Comparison of ENCODE assay signal across 17 cellular contexts in genomic region chr11:120086651-120087050, GRCh38.
"Had no signal": no experiment of that assay in that cellular context is flagged by ENCODE, and none has a peak within 500 bp of the region (broad histone marks: within the 10 kb centered on the region; RNA-seq: fewer than 3 reads in every experiment).

No MANE protein-coding gene starts in this region.

- ATAC-seq: left cardiac atrium; lower lobe of right lung; right lobe of liver; stimulated activated naive CD8-positive, alpha-beta T cell treated with anti-CD3 and anti-CD28 coated beads, Interleukin-15, amount 100 ng/mL, for 72 hours had no signal

- H3K27ac ChIP-seq: cardiac muscle cell, epithelial cell of prostate, hepatocyte, lower lobe of right lung, right lobe of liver, thoracic aorta, upper lobe of left lung, WERI-Rb-1 had no signal

- DNase-seq: activated CD4-positive, alpha-beta memory T cell treated with anti-CD3 and anti-CD28 coated beads for 36 hours; activated naive CD8-positive, alpha-beta T cell treated with anti-CD3 and anti-CD28 coated beads for 36 hours; amniotic stem cell; foreskin fibroblast; left cardiac atrium; lower lobe of right lung; right lobe of liver; small intestine; stimulated activated CD4-positive, alpha-beta T cell treated with anti-CD3 and anti-CD28 coated beads, Interleukin-15, amount 100 ng/mL, for 24 hours; stimulated activated CD4-positive, alpha-beta T cell treated with anti-CD3 and anti-CD28 coated beads, Interleukin-2, amount 100 ng/mL, for 48 hours; stimulated activated naive CD8-positive, alpha-beta T cell treated with anti-CD3 and anti-CD28 coated beads, Interleukin-15, amount 100 ng/mL, for 72 hours; upper lobe of left lung; WERI-Rb-1 had no signal

- H3K27me3 ChIP-seq: cardiac muscle cell, hepatocyte, right lobe of liver, upper lobe of left lung had no signal
